8 cellular contexts compared by ENCODE assay signal in genomic region chr11:65888163-65888814, GRCh38. TPM values are rescaled to one million over a fixed set of nuclear protein-coding genes. Genes with fewer than 3 reads are reported as not detected.
DNase-seq lines count a peak whose midpoint lies in the region; ATAC-seq and TF ChIP-seq lines count a peak whose summit lies in the region.

Gene FIBP, minus strand, starts transcription at chr11:65888471. Its CDS starts 53 bp downstream, at chr11:65888418.

- peaks cover 37% of the 10 kb centered on the region for H3K36me3 Mint-ChIP-seq in activated CD4-positive, alpha-beta T cell treated with anti-CD3 and anti-CD28 coated beads, Interleukin-2, amount 10 ng/mL, durations not matched to agents 7 days and 5 days (ENCODE audit: low read depth)

- DNase-seq in AG20443 (ENCODE audit: low spot score) (peak; percentile 97), GM19238 (ENCODE audit: insufficient read length, low spot score) (peak; percentile 99), NCI-H69 (lab: John Stamatoyannopoulos, UW) (peak; percentile 98), coronary artery (ENCODE audit: low spot score) (peak; percentile 98), left lobe of liver (ENCODE audit: low spot score) (peak; percentile 97)
- DNase-seq in activated CD4-positive, alpha-beta T cell treated with anti-CD3 and anti-CD28 coated beads, Interleukin-2, amount 10 ng/mL, durations not matched to agents 7 days and 5 days: peak; percentile 98
- peak; percentile 97 to 98 for DNase-seq in stimulated activated CD4-positive, alpha-beta T cell treated with anti-CD3 and anti-CD28 coated beads, Interleukin-2, amount 100 ng/mL, for 24 hours

- CTCF ChIA-PET in activated CD4-positive, alpha-beta T cell treated with anti-CD3 and anti-CD28 coated beads, Interleukin-2, amount 10 ng/mL, durations not matched to agents 7 days and 5 days (lab: Charles Lee): interaction anchor here (0.6 to 24.2 kb wide), 50 partner anchors 19 to 426 kb away, joined by 3 to 590 read pairs (median 4); partner anchors contain the start of genes AP5B1, BANF1, C11orf68 and CFL1

- peaks cover 70% of the 10 kb centered on the region for H3K4me1 Mint-ChIP-seq in activated CD4-positive, alpha-beta T cell treated with anti-CD3 and anti-CD28 coated beads, Interleukin-2, amount 10 ng/mL, durations not matched to agents 7 days and 5 days

- peak within 1 kb of the TSS; percentile 90 for H3K4me3 Mint-ChIP-seq in activated CD4-positive, alpha-beta T cell treated with anti-CD3 and anti-CD28 coated beads, Interleukin-2, amount 10 ng/mL, durations not matched to agents 7 days and 5 days

- peak within 1 kb of the TSS; percentile 87 to 91 for H3K27ac ChIP-seq in coronary artery

- H3K27me3 Mint-ChIP-seq in activated CD4-positive, alpha-beta T cell treated with anti-CD3 and anti-CD28 coated beads, Interleukin-2, amount 10 ng/mL, durations not matched to agents 7 days and 5 days: no peaks in the 10 kb centered on the region

- peak; percentile 42 for ATAC-seq in HG03520 (IDR thresholded peaks at IDR 0.05; ENCODE audit: unreplicated experiment)
- peak; percentile 82 for ATAC-seq in left lobe of liver

- peak; percentile 96 for TF ChIP-seq CTCF in coronary artery (IDR thresholded peaks at IDR 0.05)

- POLR2A ChIA-PET in activated CD4-positive, alpha-beta T cell treated with anti-CD3 and anti-CD28 coated beads, Interleukin-2, amount 10 ng/mL, durations not matched to agents 7 days and 5 days (lab: Charles Lee): interaction anchor here (0.6 to 1.4 kb wide), 3 partner anchors 12 to 388 kb away, joined by 3 to 5 read pairs (median 3); partner anchors contain the start of gene FOSL1

- no peaks in the 10 kb centered on the region for H3K9me3 Mint-ChIP-seq in activated CD4-positive, alpha-beta T cell treated with anti-CD3 and anti-CD28 coated beads, Interleukin-2, amount 10 ng/mL, durations not matched to agents 7 days and 5 days

- H3K4me3 ChIP-seq in coronary artery: peak within 1 kb of the TSS; percentile 73

- H3K27ac Mint-ChIP-seq in activated CD4-positive, alpha-beta T cell treated with anti-CD3 and anti-CD28 coated beads, Interleukin-2, amount 10 ng/mL, durations not matched to agents 7 days and 5 days: peak within 1 kb of the TSS; percentile 93

RNA-seq across cellular contexts. Expression of gene FIBP, which starts in this region (rescaled TPM):
- 100 to 1,000 TPM in 1 of 2 experiments, 10 to 100 TPM in 1; 94.7 to 112 TPM for total RNA-seq in activated CD4-positive, alpha-beta T cell treated with anti-CD3 and anti-CD28 coated beads, Interleukin-2, amount 10 ng/mL, durations not matched to agents 7 days and 5 days
- total RNA-seq in left lobe of liver: 20.3 TPM

Comparison
In these comparisons a context has a peak if more than half of its experiments do, and no peak if none do; other contexts are left out.
1. Peak in every context shown above with its lines: DNase-seq, ATAC-seq, H3K4me3 ChIP-seq and H3K27ac ChIP-seq.